ENCODE assay signal across 16 cellular contexts in genomic region chr17:82534401-82534812, GRCh38. TPM values are rescaled to one million over a fixed set of nuclear protein-coding genes. Genes with fewer than 3 reads are reported as not detected.
DNase-seq lines count a peak whose midpoint lies in the region; ATAC-seq and TF ChIP-seq lines count a peak whose summit lies in the region.
"Had no signal": no experiment of that assay in that cellular context is flagged by ENCODE, and none has a peak within 500 bp of the region (broad histone marks: within the 10 kb centered on the region; RNA-seq: fewer than 3 reads in every experiment).

No MANE protein-coding gene starts in this region.

- CTCF ChIA-PET in CD4-positive, alpha-beta T cell (lab: Charles Lee) = no interaction called here

- intact Hi-C loops in CD4-positive, alpha-beta T cell (cut with DNase I, micrococcal nuclease) = no loop called here

- no peak overlapping the region for H3K4me2 ChIP-seq in Loucy (ENCODE audit: low read depth, low read length, poor library complexity, severe bottlenecking)

- H3K27ac ChIP-seq in CD4-positive, alpha-beta T cell (ENCODE audit: low read depth, low read length) = no peak overlapping the region
- H3K27ac ChIP-seq in SJCRH30 = no peak overlapping the region
- H3K27ac ChIP-seq: neutrophil had no signal

- H4K20me1 ChIP-seq in Loucy (ENCODE audit: insufficient read depth, low read length, poor library complexity, severe bottlenecking) = peaks cover 83% of the 10 kb centered on the region

- H3K27ac Mint-ChIP-seq in CD4-positive, alpha-beta T cell = no peak overlapping the region
- H3K27ac Mint-ChIP-seq in chondrocyte (ENCODE audit: unreplicated experiment) (peak overlapping the region; percentile 98), neural crest cell (ENCODE audit: unreplicated experiment) (peak overlapping the region; percentile 86)
- H3K27ac Mint-ChIP-seq: activated B cell treated with CpG ODN at 0.5 μM for 24 hours; IgD-negative memory B cell; stimulated activated naive CD8-positive, alpha-beta T cell treated with anti-CD3 and anti-CD28 coated beads, Interleukin-15, Interleukin-2, amounts not matched to agents 100 ng/mL and 50 ng/mL, for 24 hours had no signal

- peak overlapping the region; percentile 14 for H3K4me3 Mint-ChIP-seq in CD4-positive, alpha-beta T cell
- H3K4me3 Mint-ChIP-seq in chondrocyte (ENCODE audit: unreplicated experiment) (no peak overlapping the region), neural crest cell (no peak overlapping the region)
- H3K4me3 Mint-ChIP-seq: activated B cell treated with CpG ODN at 0.5 μM for 24 hours; stimulated activated naive CD8-positive, alpha-beta T cell treated with anti-CD3 and anti-CD28 coated beads, Interleukin-15, Interleukin-2, amounts not matched to agents 100 ng/mL and 50 ng/mL, for 24 hours had no signal

- H3K9ac ChIP-seq in Loucy (ENCODE audit: low read depth, low read length, poor library complexity, severe bottlenecking) = peak overlapping the region; percentile 52

- H3K4me1 ChIP-seq in Loucy (ENCODE audit: insufficient read depth, low read length, poor library complexity, severe bottlenecking) (peaks cover 35% of the 10 kb centered on the region), SJCRH30 (peaks cover 4% of the 10 kb centered on the region)

- DNase-seq in CD4-positive, alpha-beta T cell = no peak
- DNase-seq in chondrocyte (ENCODE audit: low spot score) (no peak), neural crest cell (ENCODE audit: low read depth, low spot score) (no peak), activated gamma-delta T cell treated with Interleukin-2 at 50 U/mL for 16 hours (no peak), SJCRH30 (no peak), NCI-H146 (lab: John Stamatoyannopoulos, UW) (no peak)
- no peak for DNase-seq in stimulated activated CD4-positive, alpha-beta T cell treated with anti-CD3 and anti-CD28 coated beads, Interleukin-4, amount 100 ng/mL, for 1 hour
- DNase-seq: activated B cell treated with CpG ODN at 0.5 μM for 24 hours, activated gamma-delta T cell, foreskin fibroblast, H7, NCI-H2107 had no signal

- peaks cover 100% of the 10 kb centered on the region for H3K79me2 ChIP-seq in Loucy (ENCODE audit: insufficient read depth, low read length)

- no peaks in the 10 kb centered on the region for H3K27me3 ChIP-seq in CD4-positive, alpha-beta T cell (ENCODE audit: control insufficient read depth, insufficient read depth, low read length)
- H3K27me3 ChIP-seq in Loucy (ENCODE audit: insufficient read depth, low read length, poor library complexity, severe bottlenecking) = no peaks in the 10 kb centered on the region
- no peaks in the 10 kb centered on the region for H3K27me3 ChIP-seq in SJCRH30
- H3K27me3 ChIP-seq: neutrophil had no signal

- H3K4me3 ChIP-seq in Loucy (ENCODE audit: low read length, poor library complexity, severe bottlenecking) (no peak overlapping the region), SJCRH30 (no peak overlapping the region)

- POLR2A ChIA-PET in CD4-positive, alpha-beta T cell (lab: Charles Lee) = interaction anchor here (1.0 kb wide), 1 partner anchor 15 kb away, joined by 4 read pairs; the partner anchor contains the start of gene FOXK2

- H3K4me1 Mint-ChIP-seq in CD4-positive, alpha-beta T cell (ENCODE audit: low read depth) = peaks cover 62% of the 10 kb centered on the region
- peaks cover 73% of the 10 kb centered on the region for H3K4me1 Mint-ChIP-seq in chondrocyte (ENCODE audit: low read depth)
- peaks cover 58% of the 10 kb centered on the region for H3K4me1 Mint-ChIP-seq in neural crest cell

- no peaks in the 10 kb centered on the region for H3K27me3 Mint-ChIP-seq in CD4-positive, alpha-beta T cell
- H3K27me3 Mint-ChIP-seq in chondrocyte (ENCODE audit: low read depth) (no peaks in the 10 kb centered on the region), neural crest cell (ENCODE audit: low read depth) (no peaks in the 10 kb centered on the region)
- H3K27me3 Mint-ChIP-seq: activated B cell treated with CpG ODN at 0.5 μM for 24 hours; IgD-negative memory B cell; stimulated activated naive CD8-positive, alpha-beta T cell treated with anti-CD3 and anti-CD28 coated beads, Interleukin-15, Interleukin-2, amounts not matched to agents 100 ng/mL and 50 ng/mL, for 24 hours had no signal

- H3K36me3 ChIP-seq in Loucy (ENCODE audit: insufficient read depth, low read length) (no peaks in the 10 kb centered on the region), SJCRH30 (0 out of 2 replicates have a peak, but pooled peaks cover 3% of the 10 kb centered on the region)
- H3K36me3 ChIP-seq: neutrophil had no signal

- H2AFZ ChIP-seq in Loucy (ENCODE audit: low read length) = no peak overlapping the region

- no peaks in the 10 kb centered on the region for H3K9me2 ChIP-seq in Loucy (replicated peaks; ENCODE audit: low read depth, low read length)

- no peaks in the 10 kb centered on the region for H3K9me3 ChIP-seq in CD4-positive, alpha-beta T cell (ENCODE audit: control insufficient read depth, low read length)
- no peaks in the 10 kb centered on the region for H3K9me3 ChIP-seq in Loucy (ENCODE audit: insufficient read depth, low read depth, low read length)
- H3K9me3 ChIP-seq in SJCRH30 (replicated peaks) = no peaks in the 10 kb centered on the region
- H3K9me3 ChIP-seq: neutrophil had no signal

- peaks cover 5% of the 10 kb centered on the region for H3K36me3 Mint-ChIP-seq in CD4-positive, alpha-beta T cell (ENCODE audit: low read depth)
- H3K36me3 Mint-ChIP-seq in chondrocyte (ENCODE audit: low read depth) (no peaks in the 10 kb centered on the region), neural crest cell (ENCODE audit: low read depth) (no peaks in the 10 kb centered on the region)

- no peaks in the 10 kb centered on the region for H3K9me3 Mint-ChIP-seq in CD4-positive, alpha-beta T cell
- no peaks in the 10 kb centered on the region for H3K9me3 Mint-ChIP-seq in chondrocyte (ENCODE audit: low read depth)
- H3K9me3 Mint-ChIP-seq in neural crest cell = no peaks in the 10 kb centered on the region
- H3K9me3 Mint-ChIP-seq: activated B cell treated with CpG ODN at 0.5 μM for 24 hours; IgD-negative memory B cell; stimulated activated naive CD8-positive, alpha-beta T cell treated with anti-CD3 and anti-CD28 coated beads, Interleukin-15, Interleukin-2, amounts not matched to agents 100 ng/mL and 50 ng/mL, for 24 hours had no signal

- no peak for ATAC-seq in CD4-positive, alpha-beta T cell (ENCODE audit: poor library complexity)

- H3F3A ChIP-seq in Loucy (ENCODE audit: low read depth) = no peaks in the 10 kb centered on the region; the same call in 1 of the 2 replicates

- no peak for TF ChIP-seq CTCF in CD4-positive, alpha-beta T cell (IDR thresholded peaks at IDR 0.05)
- no peak for TF ChIP-seq CTCF in Loucy (conservative IDR thresholded peaks at IDR 0.05; ENCODE audit: low read length)
- no peak for TF ChIP-seq CTCF in chondrocyte (IDR thresholded peaks at IDR 0.05)
- TF ChIP-seq CTCF in neural crest cell (conservative IDR thresholded peaks at IDR 0.05) = no peak

RNA-seq across cellular contexts. Expression of gene FOXK2, which starts 14.9 kb away (rescaled TPM):
- total RNA-seq in CD4-positive, alpha-beta T cell = 10 to 100 TPM; 32.5 to 33.7 TPM
- total RNA-seq in chondrocyte (47.6 to 49.5 TPM (median 49.4 TPM) in 3 replicates), neural crest cell (84.3 and 92.2 TPM in 2 replicates)
- 87.6 and 95.0 TPM in 2 replicates for total RNA-seq in SJCRH30 (2014; rRNA removed; shearing (Covaris generic))
